9 cellular contexts compared by ENCODE assay signal in genomic region chr5:68946728-68947127, GRCh38.
"Had no signal": no experiment of that assay in that cellular context is flagged by ENCODE, and none has a peak within 500 bp of the region (broad histone marks: within the 10 kb centered on the region; RNA-seq: fewer than 3 reads in every experiment).

No MANE protein-coding gene starts in this region.

- H3K4me2 ChIP-seq: GM23338 had no signal

- H3K4me3 ChIP-seq: GM23248, GM23338, HAP-1 had no signal

- H3K9ac ChIP-seq: GM23248 had no signal

- ATAC-seq: GM23338, HCT116 had no signal

- H3K36me3 ChIP-seq: HAP-1 had no signal

- H3K9me3 ChIP-seq: HAP-1 had no signal

- H3K4me1 ChIP-seq: HAP-1 had no signal

- DNase-seq: GM23248, GOT3, H7, H9, HCEC 1CT, HFFc6 had no signal

- H3K27ac ChIP-seq: GM23248 had no signal

- H2AFZ ChIP-seq: GM23248 had no signal
